Comparison of ENCODE assay signal across 35 cellular contexts in the genomic region with DNA sequence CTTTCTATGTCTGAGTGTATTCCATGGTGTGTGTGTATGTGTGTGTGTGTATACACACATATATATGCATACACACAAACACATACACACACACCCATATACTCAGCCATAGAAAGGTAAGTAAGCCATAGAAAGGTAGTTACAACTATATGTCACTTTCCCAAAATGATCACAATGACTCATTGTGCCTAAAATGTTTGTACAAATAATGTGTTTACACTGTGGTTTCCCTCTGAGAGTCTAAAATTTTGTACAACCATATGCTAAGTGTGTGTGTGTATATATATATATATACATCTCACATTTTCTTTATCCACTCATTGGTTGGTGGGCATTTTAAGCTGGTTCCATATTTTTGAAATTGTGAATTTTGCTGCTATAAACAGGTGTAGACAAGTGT.
"Had no signal": no experiment of that assay in that cellular context is flagged by ENCODE, and none has a peak within 500 bp of the region (broad histone marks: within the 10 kb centered on the region; RNA-seq: fewer than 3 reads in every experiment).

No MANE protein-coding gene starts in this region.

- H3K36me3 ChIP-seq: MG63 had no signal

- DNase-seq: Karpas-422, Kasumi-1, MG63, MM.1S, MV-4-11, NCI-H1048, NCI-H1092, NCI-H1092 treated with DMSO at 0.1 percent for 48 hours, NCI-H1105, NCI-H1105 treated with DMSO at 0.1 percent for 48 hours, NCI-H1417, NCI-H1417 treated with DMSO at 0.1 percent for 48 hours, NCI-H1436, NCI-H1436 treated with DMSO at 0.1 percent for 48 hours, NCI-H146, NCI-H1694, NCI-H1694 treated with DMSO at 0.1 percent for 48 hours, NCI-H187, NCI-H187 treated with DMSO at 0.1 percent for 48 hours, NCI-H1930, NCI-H2029, NCI-H2029 treated with DMSO at 0.1 percent for 48 hours, NCI-H2081, NCI-H2081 treated with DMSO at 0.1 percent for 48 hours, NCI-H2107, NCI-H2171, NCI-H2171 treated with DMSO at 0.1 percent for 48 hours, NCI-H2227 treated with DMSO at 0.1 percent for 48 hours, NCI-H226, NCI-H345, NCI-H446, NCI-H446 treated with DMSO at 0.1 percent for 48 hours, NCI-H510A, NCI-H510A treated with DMSO at 0.1 percent for 48 hours, NCI-H524 had no signal

- H3K27me3 ChIP-seq: MG63 had no signal

- H3K4me3 ChIP-seq: MG63 had no signal

- H3K9me3 ChIP-seq: MG63 had no signal
